24 cellular contexts compared by ENCODE assay signal in genomic region chr2:121171625-121172119, GRCh38.
DNase-seq lines count a peak whose midpoint lies in the region; ATAC-seq, FAIRE-seq and TF ChIP-seq lines count a peak whose summit lies in the region.
"Had no signal": no experiment of that assay in that cellular context is flagged by ENCODE, and none has a peak within 500 bp of the region (broad histone marks: within the 10 kb centered on the region; RNA-seq: fewer than 3 reads in every experiment).

No MANE protein-coding gene starts in this region.

- H2AFZ ChIP-seq in keratinocyte (ENCODE audit: control insufficient read depth, low read length): peak overlapping the region; percentile 49
- H2AFZ ChIP-seq: neural progenitor cell had no signal

- H3K4me1 ChIP-seq in BLaER1 (peaks cover 31% of the 10 kb centered on the region), keratinocyte (ENCODE audit: control insufficient read depth, extremely low read depth, insufficient read depth, low read length) (peaks cover 40% of the 10 kb centered on the region)
- H3K4me1 ChIP-seq: body of pancreas, Caco-2, neural progenitor cell had no signal

- H3K4me2 ChIP-seq in BLaER1: peak overlapping the region; percentile 67
- H3K4me2 ChIP-seq in keratinocyte (ENCODE audit: control insufficient read depth, extremely low read depth, insufficient read depth, low read depth, low read length): no peak overlapping the region
- H3K4me2 ChIP-seq: neural progenitor cell had no signal

- FAIRE-seq in keratinocyte (lab: Jason Lieb, UNC): peak; percentile 61
- FAIRE-seq: colon, HTR-8/SVneo had no signal

- H3K4me3 ChIP-seq in BLaER1: no peak overlapping the region
- H3K4me3 ChIP-seq in keratinocyte (ENCODE audit: control insufficient read depth in 2 of 3, extremely low read depth in 1 of 3, insufficient read depth in 2 of 3, low read depth in 1 of 3, low read length in 3 of 3): no peak overlapping the region
- H3K4me3 ChIP-seq: body of pancreas, neural progenitor cell, thoracic aorta had no signal

- H4K20me1 ChIP-seq in BLaER1 (no peaks in the 10 kb centered on the region), keratinocyte (ENCODE audit: control insufficient read depth, extremely low read depth, insufficient read depth, low read length) (no peaks in the 10 kb centered on the region)

- peak; percentile 41 for DNase-seq in activated CD4-positive, alpha-beta T cell treated with anti-CD3 and anti-CD28 coated beads for 48 hours
- no peak for DNase-seq in activated CD4-positive, alpha-beta T cell treated with anti-CD3 and anti-CD28 coated beads, Interleukin-2, amount 50 U/mL, for 1 hour
- no peak for DNase-seq in keratinocyte (ENCODE audit: low read depth, low spot score)
- no peak for DNase-seq in NCI-H1694 (lab: John Stamatoyannopoulos, UW)
- DNase-seq in DMS 273 treated with DMSO at 0.1 percent for 48 hours (lab: John Stamatoyannopoulos, UW): no peak
- DNase-seq: activated CD4-positive, CD25-positive, alpha-beta regulatory T cell treated with anti-CD3 and anti-CD28 coated beads, Interleukin-2, amount 50 U/mL, for 72 hours; activated naive CD8-positive, alpha-beta T cell treated with anti-CD3 and anti-CD28 coated beads, Interleukin-2, amount 10 ng/mL, durations not matched to agents 7 days and 5 days; body of pancreas; Caco-2; EL; endodermal cell; glutamatergic neuron; HCEC 1CT; Kasumi-1; NCI-H1092; NCI-H2081; NCI-H446 had no signal

- peaks cover 18% of the 10 kb centered on the region for H3K9me3 ChIP-seq in BLaER1
- no peaks in the 10 kb centered on the region for H3K9me3 ChIP-seq in keratinocyte (ENCODE audit: control insufficient read depth, low read depth, low read length)
- H3K9me3 ChIP-seq: body of pancreas, Caco-2 had no signal

- ATAC-seq in SK-N-SH treated with all-trans-retinoic acid at 6 μM for 48 hours: no peak
- ATAC-seq in GM19463 (IDR thresholded peaks at IDR 0.05; ENCODE audit: unreplicated experiment): no peak
- ATAC-seq: body of pancreas had no signal

- H3K9me1 ChIP-seq in keratinocyte (ENCODE audit: control insufficient read depth, extremely low read depth, insufficient read depth, low read length): peaks cover 2% of the 10 kb centered on the region

- dilution Hi-C loops in keratinocyte (cut with MboI; ENCODE audit: extremely low pct_ligation_motif_present, low sequenced_read_pairs): no loop called here

- H3K79me2 ChIP-seq in keratinocyte (ENCODE audit: control insufficient read depth, insufficient read depth, low read length): no peaks in the 10 kb centered on the region

- TF ChIP-seq CTCF in keratinocyte (optimal IDR thresholded peaks at IDR 0.05 in 1 of 3, IDR thresholded peaks at IDR 0.05 in 1 of 3, conservative IDR thresholded peaks at IDR 0.05 in 1 of 3; ENCODE audit: extremely low read depth in 1 of 3, insufficient read depth in 2 of 3, low read length in 3 of 3): no peak

- no peak overlapping the region for H3K27ac ChIP-seq in BLaER1
- peak overlapping the region; percentile 85 for H3K27ac ChIP-seq in keratinocyte (ENCODE audit: control insufficient read depth, insufficient read depth, low read length)
- H3K27ac ChIP-seq: body of pancreas, neural progenitor cell, thoracic aorta had no signal

- H3K27me3 ChIP-seq in BLaER1 (no peaks in the 10 kb centered on the region), keratinocyte (ENCODE audit: control insufficient read depth, extremely low read depth, insufficient read depth, low read length) (no peaks in the 10 kb centered on the region)
- H3K27me3 ChIP-seq: body of pancreas, neural progenitor cell had no signal

- H3K9ac ChIP-seq in BLaER1 (no peak overlapping the region), keratinocyte (ENCODE audit: control insufficient read depth, extremely low read depth, insufficient read depth, low read length) (peak overlapping the region; percentile 39)
- H3K9ac ChIP-seq: neural progenitor cell had no signal

- H3K36me3 ChIP-seq in BLaER1: no peaks in the 10 kb centered on the region
- no peaks in the 10 kb centered on the region for H3K36me3 ChIP-seq in keratinocyte (ENCODE audit: control insufficient read depth in 2 of 2, extremely low read depth in 1 of 2, insufficient read depth in 2 of 2, low read length in 2 of 2)
- H3K36me3 ChIP-seq: neural progenitor cell, thoracic aorta had no signal

TF ChIP-seq in SK-N-SH treated with all-trans-retinoic acid at 6 μM for 48 hours, 23 proteins besides CTCF, POLR2A, EP300 and RAD21:
- peak; percentile 48; the same call in 1 of the 2 replicates for TF ChIP-seq TCF4 (CRISPR knock-in tag; IDR thresholded peaks at IDR 0.05; ENCODE audit: borderline replicate concordance)
- no peak for TF ChIP-seq ISL1 (CRISPR knock-in tag; IDR thresholded peaks at IDR 0.05)
